In the genomic region with DNA sequence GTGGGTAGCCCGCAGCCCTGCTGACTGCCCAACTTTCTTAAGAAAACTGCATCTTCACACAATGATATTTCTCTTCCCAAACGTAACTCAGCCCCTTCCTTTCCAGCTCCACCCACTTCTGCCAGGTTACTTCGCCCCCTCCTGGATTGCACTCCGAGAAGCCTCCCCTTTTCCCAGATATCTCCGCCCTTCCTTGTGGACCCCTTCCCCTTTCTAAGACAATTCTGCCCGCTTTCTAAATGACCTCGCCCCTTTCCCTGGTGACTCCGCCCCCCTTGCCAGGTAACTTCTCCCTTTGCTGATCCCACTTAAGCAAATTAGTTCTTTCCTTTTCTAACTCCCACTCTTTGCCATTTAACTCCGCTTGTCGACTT, we compare ENCODE assay signal across 8 cellular contexts. TPM values are rescaled to one million over a fixed set of nuclear protein-coding genes. Genes with fewer than 3 reads are reported as not detected.
DNase-seq lines count a peak whose midpoint lies in the region; ATAC-seq and TF ChIP-seq lines count a peak whose summit lies in the region.

No MANE protein-coding gene starts in this region.

- H3K27ac ChIP-seq in HUES6 (ENCODE audit: low read depth, low read length) = no peak overlapping the region
- no peak overlapping the region for H3K27ac ChIP-seq in naive thymus-derived CD4-positive, alpha-beta T cell (ENCODE audit: low read depth, low read length)

- peak; percentile 60 for DNase-seq in GM13977 (ENCODE audit: low spot score)
- DNase-seq in chondrocyte (ENCODE audit: low spot score) = no peak
- DNase-seq in naive thymus-derived CD4-positive, alpha-beta T cell = no peak
- DNase-seq in ACHN = no peak
- no peak for DNase-seq in RKO (ENCODE audit: low spot score)
- no peak for DNase-seq in NCI-H526 treated with DMSO at 0.1 percent for 48 hours (lab: John Stamatoyannopoulos, UW)
- no peak for DNase-seq in activated CD4-positive, CD25-positive, alpha-beta regulatory T cell (lab: John Stamatoyannopoulos, UW)

- no peak for TF ChIP-seq CTCF in GM13977 (IDR thresholded peaks at IDR 0.05; ENCODE audit: extremely low read depth, insufficient read depth, missing control alignments)
- no peak for TF ChIP-seq CTCF in chondrocyte (IDR thresholded peaks at IDR 0.05)

- peak overlapping the region; percentile 18 for H3K9ac ChIP-seq in HUES6 (ENCODE audit: low read length)

- peaks cover 3% of the 10 kb centered on the region for H3K36me3 Mint-ChIP-seq in chondrocyte (ENCODE audit: low read depth)
- no peaks in the 10 kb centered on the region for H3K36me3 Mint-ChIP-seq in naive thymus-derived CD4-positive, alpha-beta T cell

- intact Hi-C loops in naive thymus-derived CD4-positive, alpha-beta T cell (cut with micrococcal nuclease) = loop anchor here (1.0 to 2.0 kb wide), 8 partner anchors 28 to 440 kb away; no protein-coding TSS in a partner anchor

- H3K9me3 ChIP-seq in HUES6 (ENCODE audit: control insufficient read depth, insufficient read depth, low read depth, low read length) = no peaks in the 10 kb centered on the region
- no peaks in the 10 kb centered on the region for H3K9me3 ChIP-seq in naive thymus-derived CD4-positive, alpha-beta T cell (ENCODE audit: control insufficient read depth in 2 of 3, low read length in 3 of 3)

- H3K4me1 Mint-ChIP-seq in chondrocyte (ENCODE audit: low read depth) = peaks cover 21% of the 10 kb centered on the region
- H3K4me1 Mint-ChIP-seq in naive thymus-derived CD4-positive, alpha-beta T cell = peaks cover 14 to 24% (median 19%) of the 10 kb centered on the region in 7 donors

- peak overlapping the region; percentile 81 for H3K4me3 ChIP-seq in HUES6 (ENCODE audit: low read depth, low read length)
- H3K4me3 ChIP-seq in naive thymus-derived CD4-positive, alpha-beta T cell (ENCODE audit: low read length) = peak overlapping the region; percentile 65

- peaks cover 34% of the 10 kb centered on the region for H3K4me1 ChIP-seq in HUES6 (ENCODE audit: control insufficient read depth, insufficient read depth, low read length)
- peaks cover 10 to 11% of the 10 kb centered on the region in 2 donors for H3K4me1 ChIP-seq in naive thymus-derived CD4-positive, alpha-beta T cell (ENCODE audit: control insufficient read depth in 2 of 2, insufficient read depth in 2 of 2, low read length in 2 of 2)

- POLR2A ChIA-PET in naive thymus-derived CD4-positive, alpha-beta T cell (lab: Charles Lee) = interaction anchor here (1.0 kb wide), 1 partner anchor 207 kb away, joined by 3 read pairs; no protein-coding TSS in a partner anchor

- H3K27ac Mint-ChIP-seq in chondrocyte (ENCODE audit: unreplicated experiment) = peak overlapping the region; percentile 100
- H3K27ac Mint-ChIP-seq in naive thymus-derived CD4-positive, alpha-beta T cell = peak overlapping the region in 7 of 9 donors; percentile 7 to 75 (median 68)

- in situ Hi-C loops in GM13977 (cut with MboI; ENCODE audit: low pct_unique_long_range_greater_than_20kb, low sequenced_read_pairs, unreplicated experiment) = loop anchor here (10.0 to 25.0 kb wide), 2 partner anchors 96 to 323 kb away; no protein-coding TSS in a partner anchor
- in situ Hi-C loops in ACHN (cut with HindIII; ENCODE audit: low pct_ligation_motif_present, low pct_unique_long_range_greater_than_20kb, low sequenced_read_pairs) = no loop called here

- peak overlapping the region; percentile 100 for H3K4me3 Mint-ChIP-seq in chondrocyte (ENCODE audit: unreplicated experiment)
- peak overlapping the region; percentile 83 to 94 (median 88) for H3K4me3 Mint-ChIP-seq in naive thymus-derived CD4-positive, alpha-beta T cell

- H3K27me3 ChIP-seq in HUES6 (ENCODE audit: control insufficient read depth, insufficient read depth, low read length) = peaks cover 19% of the 10 kb centered on the region
- no peaks in the 10 kb centered on the region for H3K27me3 ChIP-seq in naive thymus-derived CD4-positive, alpha-beta T cell (ENCODE audit: control insufficient read depth in 2 of 2, insufficient read depth in 2 of 2, low read length in 2 of 2)

- no peak for ATAC-seq in naive thymus-derived CD4-positive, alpha-beta T cell

- no peaks in the 10 kb centered on the region for H3K36me3 ChIP-seq in HUES6 (ENCODE audit: control insufficient read depth, insufficient read depth, low read length)
- no peaks in the 10 kb centered on the region for H3K36me3 ChIP-seq in naive thymus-derived CD4-positive, alpha-beta T cell (ENCODE audit: control insufficient read depth in 2 of 3, insufficient read depth in 3 of 3, low read length in 3 of 3)

- H3K27me3 Mint-ChIP-seq in chondrocyte (ENCODE audit: low read depth) = no peaks in the 10 kb centered on the region
- peaks cover 0 to 13% (median 0%) of the 10 kb centered on the region in 5 donors for H3K27me3 Mint-ChIP-seq in naive thymus-derived CD4-positive, alpha-beta T cell

- CTCF ChIA-PET in naive thymus-derived CD4-positive, alpha-beta T cell (lab: Charles Lee) = interaction anchor here (0.8 to 1.7 kb wide), 2 partner anchors 25 to 103 kb away, joined by 3 to 10 read pairs; no protein-coding TSS in a partner anchor

- no peaks in the 10 kb centered on the region for H3K9me3 Mint-ChIP-seq in chondrocyte (ENCODE audit: low read depth)
- no peaks in the 10 kb centered on the region for H3K9me3 Mint-ChIP-seq in naive thymus-derived CD4-positive, alpha-beta T cell

RNA-seq across cellular contexts. Expression of a gene that starts 2.6 kb away (rescaled TPM):
- total RNA-seq in chondrocyte = 4.9 to 5.5 TPM (median 5.4 TPM) in 3 replicates
- 1 to 10 TPM in 1 of 5 experiments, under 1 TPM in 3, not detected in 1; 0.13 to 1.1 (median 0.44) TPM for total RNA-seq in naive thymus-derived CD4-positive, alpha-beta T cell
- not detected for polyA plus RNA-seq in naive thymus-derived CD4-positive, alpha-beta T cell

RNA-seq across cellular contexts. Expression of a gene that starts 26.9 kb away (rescaled TPM):
- total RNA-seq in chondrocyte = 43.7 to 56.6 TPM (median 49.6 TPM) in 3 replicates
- total RNA-seq in naive thymus-derived CD4-positive, alpha-beta T cell = 10 to 100 TPM; 31.8 to 90.3 (median 47.1) TPM
- 10 to 100 TPM; 78.0 to 83.7 TPM for polyA plus RNA-seq in naive thymus-derived CD4-positive, alpha-beta T cell

RNA-seq across cellular contexts. Expression of a gene that starts 27.9 kb away (rescaled TPM):
- 0.07 TPM in 1 of 3 replicates, not detected in the others for total RNA-seq in chondrocyte
- not detected for total RNA-seq in naive thymus-derived CD4-positive, alpha-beta T cell
- not detected for polyA plus RNA-seq in naive thymus-derived CD4-positive, alpha-beta T cell

RNA-seq across cellular contexts. Expression of a gene that starts 29.5 kb away (rescaled TPM):
- 1.5 TPM in 1 of 3 replicates, not detected in the others for total RNA-seq in chondrocyte
- 10 to 100 TPM in 1 of 5 experiments, 1 to 10 TPM in 1, under 1 TPM in 1, not detected in 2; 0.32 to 13.3 (median 4.4) TPM for total RNA-seq in naive thymus-derived CD4-positive, alpha-beta T cell
- polyA plus RNA-seq in naive thymus-derived CD4-positive, alpha-beta T cell = not detected

RNA-seq across cellular contexts. Expression of a gene that starts 33.2 kb away (rescaled TPM):
- total RNA-seq in chondrocyte = not detected in 3 replicates
- total RNA-seq in naive thymus-derived CD4-positive, alpha-beta T cell = 100 to 1,000 TPM in 1 of 5 experiments, 10 to 100 TPM in 2, 1 to 10 TPM in 2; 3.9 to 336 (median 62.3) TPM
- polyA plus RNA-seq in naive thymus-derived CD4-positive, alpha-beta T cell = 1 to 10 TPM; 8.9 to 9.8 TPM
